In the genomic region with DNA sequence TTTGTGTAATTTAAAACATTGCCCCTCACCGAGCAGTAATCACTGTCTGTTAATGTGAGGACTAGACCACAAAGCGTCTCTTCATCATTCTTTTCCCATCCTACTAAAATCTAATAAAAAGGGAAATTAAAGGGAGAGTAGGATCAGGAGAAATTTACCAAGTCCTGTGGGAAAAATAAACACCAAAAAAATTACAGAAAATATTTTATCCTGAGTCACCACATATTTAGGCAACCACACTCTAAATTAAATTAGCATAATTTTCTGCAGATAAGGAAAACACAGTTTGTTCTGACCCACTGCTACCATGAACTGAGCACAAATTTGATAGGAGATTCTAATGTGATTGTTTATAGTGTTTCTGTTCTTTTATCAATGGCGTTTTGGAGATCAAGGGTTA, we compare ENCODE assay signal across 1 cellular context.
TF ChIP-seq lines count a peak whose summit lies in the region.

No MANE protein-coding gene starts in this region.

TF ChIP-seq in HEK293T, 16 proteins besides CTCF, POLR2A, EP300 and RAD21 (continued from another document):
- TF ChIP-seq FOXM1 (IDR thresholded peaks at IDR 0.05; ENCODE audit: borderline replicate concordance), result no peak
- TF ChIP-seq BHLHE40 (IDR thresholded peaks at IDR 0.05; ENCODE audit: borderline replicate concordance), result no peak
- no peak for TF ChIP-seq L3MBTL2 (conservative IDR thresholded peaks at IDR 0.05)
- TF ChIP-seq NFRKB (IDR thresholded peaks at IDR 0.05), result no peak
- no peak for TF ChIP-seq ELF4 (IDR thresholded peaks at IDR 0.05)
- no peak for TF ChIP-seq FOXK2 (IDR thresholded peaks at IDR 0.05)
